ENCODE assay signal across 22 cellular contexts in genomic region chr12:100858658-100859057, GRCh38.
A peak's percentile ranks its signal among the peaks of the same experiment; 100 is the strongest.
DNase-seq lines count a peak whose midpoint lies in the region; TF ChIP-seq lines count a peak whose summit lies in the region.
"Had no signal": no experiment of that assay in that cellular context is flagged by ENCODE, and none has a peak within 500 bp of the region (broad histone marks: within the 10 kb centered on the region; RNA-seq: fewer than 3 reads in every experiment).

No MANE protein-coding gene starts in this region.

- TF ChIP-seq CTCF in neural cell (IDR thresholded peaks at IDR 0.05; ENCODE audit: poor library complexity, severe bottlenecking) (no peak), PC-9 (conservative IDR thresholded peaks at IDR 0.05) (no peak)

- H3K9ac ChIP-seq in BLaER1 treated with 17β-estradiol and CSF1 and Interleukin-3, amounts not matched to agents 10 nM and 100 nM, result no peak overlapping the region
- no peak overlapping the region for H3K9ac ChIP-seq in neural cell (ENCODE audit: low read length)

- no TSS peak for BruUV-seq in PC-9 (replicated peaks; lab: Mats Ljungman, UMichigan)

- no peak overlapping the region for H3K4me3 ChIP-seq in BLaER1 treated with 17β-estradiol and CSF1 and Interleukin-3, amounts not matched to agents 10 nM and 100 nM
- H3K4me3 ChIP-seq in neural cell (ENCODE audit: low read length), result no peak overlapping the region
- H3K4me3 ChIP-seq in PC-9, result no peak overlapping the region
- H3K4me3 ChIP-seq: esophagus squamous epithelium, heart right ventricle, left ventricle myocardium inferior, mucosa of descending colon, sigmoid colon had no signal

- intact Hi-C loops in PC-9 (cut with micrococcal nuclease; ENCODE audit: unreplicated experiment), result no loop called here

- H3K27me3 Mint-ChIP-seq in activated T-cell treated with anti-CD3 and anti-CD28 coated beads, Interleukin-2, amount 50 U/mL, for 24 hours, result no peaks in the 10 kb centered on the region
- H3K27me3 Mint-ChIP-seq: progenitor cell of endocrine pancreas had no signal

- H2AFZ ChIP-seq in neural cell (ENCODE audit: low read depth, low read length) (no peak overlapping the region), PC-9 (no peak overlapping the region)

- no peak overlapping the region for H3K4me3 Mint-ChIP-seq in activated T-cell treated with anti-CD3 and anti-CD28 coated beads, Interleukin-2, amount 50 U/mL, for 24 hours
- H3K4me3 Mint-ChIP-seq: activated naive CD4-positive, alpha-beta T cell treated with anti-CD3 and anti-CD28 coated beads for 36 hours; activated T-cell treated with anti-CD3 and anti-CD28 coated beads, Interleukin-2, amount 50 U/mL, for 72 hours had no signal

- H3K4me1 Mint-ChIP-seq in activated T-cell treated with anti-CD3 and anti-CD28 coated beads, Interleukin-2, amount 50 U/mL, for 24 hours (ENCODE audit: low read depth), result no peaks in the 10 kb centered on the region

- no peak overlapping the region for H3K27ac ChIP-seq in BLaER1 treated with 17β-estradiol and CSF1 and Interleukin-3, amounts not matched to agents 10 nM and 100 nM
- peak overlapping the region; percentile 50 for H3K27ac ChIP-seq in epithelial cell of prostate
- H3K27ac ChIP-seq in neural cell (ENCODE audit: low read length), result no peak overlapping the region
- no peak overlapping the region for H3K27ac ChIP-seq in PC-9
- H3K27ac ChIP-seq: esophagus squamous epithelium, heart right ventricle, left ventricle myocardium inferior, sigmoid colon had no signal

- H3K9me3 Mint-ChIP-seq in activated T-cell treated with anti-CD3 and anti-CD28 coated beads, Interleukin-2, amount 50 U/mL, for 24 hours, result no peaks in the 10 kb centered on the region
- H3K9me3 Mint-ChIP-seq: activated naive CD4-positive, alpha-beta T cell treated with anti-CD3 and anti-CD28 coated beads for 36 hours had no signal

- no peaks in the 10 kb centered on the region for H3K36me3 ChIP-seq in BLaER1 treated with 17β-estradiol and CSF1 and Interleukin-3, amounts not matched to agents 10 nM and 100 nM
- H3K36me3 ChIP-seq in neural cell (ENCODE audit: insufficient read depth, low read length) (no peaks in the 10 kb centered on the region), PC-9 (ENCODE audit: low read depth) (no peaks in the 10 kb centered on the region)
- H3K36me3 ChIP-seq: esophagus squamous epithelium, heart right ventricle, left ventricle myocardium inferior, sigmoid colon had no signal

- H3F3A ChIP-seq in neural cell (ENCODE audit: insufficient read depth, low read length, poor library complexity, severe bottlenecking), result no peaks in the 10 kb centered on the region
- no peaks in the 10 kb centered on the region for H3F3A ChIP-seq in PC-9 (ENCODE audit: insufficient read depth, low read depth)

- H3K79me2 ChIP-seq in neural cell (replicated peaks; ENCODE audit: insufficient read depth, low read length), result no peaks in the 10 kb centered on the region
- H3K79me2 ChIP-seq in PC-9 (ENCODE audit: low read depth), result no peaks in the 10 kb centered on the region

- no peak overlapping the region for H3K27ac Mint-ChIP-seq in activated T-cell treated with anti-CD3 and anti-CD28 coated beads, Interleukin-2, amount 50 U/mL, for 24 hours
- H3K27ac Mint-ChIP-seq: activated naive CD4-positive, alpha-beta T cell treated with anti-CD3 and anti-CD28 coated beads for 36 hours; activated T-cell treated with anti-CD3 and anti-CD28 coated beads, Interleukin-2, amount 50 U/mL, for 72 hours; progenitor cell of endocrine pancreas had no signal

- no peaks in the 10 kb centered on the region for H3K27me3 ChIP-seq in BLaER1 treated with 17β-estradiol and CSF1 and Interleukin-3, amounts not matched to agents 10 nM and 100 nM
- no peaks in the 10 kb centered on the region for H3K27me3 ChIP-seq in neural cell (ENCODE audit: insufficient read depth, low read depth, low read length)
- peaks cover 2% of the 10 kb centered on the region; the same call in 1 of the 2 replicates for H3K27me3 ChIP-seq in PC-9 (ENCODE audit: insufficient read depth, low read depth)
- H3K27me3 ChIP-seq: sigmoid colon had no signal

- H3K4me1 ChIP-seq in BLaER1 treated with 17β-estradiol and CSF1 and Interleukin-3, amounts not matched to agents 10 nM and 100 nM, result peaks cover 9 to 45% (median 13%) of the 10 kb centered on the region in 10 experiments; a peak in 18 of 20 replicates
- H3K4me1 ChIP-seq in PC-9 (replicated peaks; ENCODE audit: insufficient read depth), result no peaks in the 10 kb centered on the region
- H3K4me1 ChIP-seq: heart right ventricle, left ventricle myocardium inferior, sigmoid colon had no signal

- TF ChIP-seq RAD21 in neural cell (conservative IDR thresholded peaks at IDR 0.05), result no peak

- H3K36me3 Mint-ChIP-seq in activated T-cell treated with anti-CD3 and anti-CD28 coated beads, Interleukin-2, amount 50 U/mL, for 24 hours (ENCODE audit: low read depth), result no peaks in the 10 kb centered on the region

- CTCF ChIA-PET in PC-9 (lab: Charles Lee), result no interaction called here

- DNase-seq in LHCN-M2 (ENCODE audit: low read depth) (peak; percentile 49), epithelial cell of prostate (ENCODE audit: low read depth, low spot score) (no peak), germinal center (ENCODE audit: low spot score) (no peak), mucosa of gallbladder (ENCODE audit: low spot score) (no peak), PC-9 (no peak)
- no peak for DNase-seq in activated T-cell treated with anti-CD3 and anti-CD28 coated beads, Interleukin-2, amount 50 U/mL, for 24 hours
- DNase-seq: ACHN; activated naive CD4-positive, alpha-beta T cell treated with anti-CD3 and anti-CD28 coated beads for 36 hours; activated T-cell treated with anti-CD3 and anti-CD28 coated beads, Interleukin-2, amount 50 U/mL, for 72 hours; effector CD4-positive, alpha-beta T cell; esophagus squamous epithelium; heart right ventricle; left ventricle myocardium inferior; mucosa of descending colon; NCI-H1092; NCI-H2081; NCI-H345; SIG-M5; sigmoid colon had no signal

- peak overlapping the region in 7 of 11 experiments; percentile 11 to 65 (median 37); a peak in 13 of 22 replicates for H3K4me2 ChIP-seq in BLaER1 treated with 17β-estradiol and CSF1 and Interleukin-3, amounts not matched to agents 10 nM and 100 nM
- H3K4me2 ChIP-seq in neural cell (ENCODE audit: low read length) (no peak overlapping the region), PC-9 (no peak overlapping the region)

- TF ChIP-seq EP300 in neural cell (conservative IDR thresholded peaks at IDR 0.05; ENCODE audit: poor library complexity, severe bottlenecking), result no peak

- peaks cover 0 to 5% (median 0%) of the 10 kb centered on the region in 11 experiments; a peak in 1 of 22 replicates for H3K9me3 ChIP-seq in BLaER1 treated with 17β-estradiol and CSF1 and Interleukin-3, amounts not matched to agents 10 nM and 100 nM (replicated peaks in 1 of 11)
- H3K9me3 ChIP-seq in neural cell (ENCODE audit: low read length) (no peaks in the 10 kb centered on the region), PC-9 (ENCODE audit: insufficient read depth, low read depth) (no peaks in the 10 kb centered on the region)
- H3K9me3 ChIP-seq: esophagus squamous epithelium, heart right ventricle, left ventricle myocardium inferior, mucosa of descending colon, sigmoid colon had no signal

- POLR2A ChIA-PET in PC-9 (lab: Charles Lee; ENCODE audit: unreplicated experiment), result interaction anchor here (0.7 kb wide), 1 partner anchor 479 kb away, joined by 5 read pairs; no protein-coding TSS in a partner anchor

- no peaks in the 10 kb centered on the region for H4K20me1 ChIP-seq in BLaER1 treated with 17β-estradiol and CSF1 and Interleukin-3, amounts not matched to agents 10 nM and 100 nM
- no peaks in the 10 kb centered on the region for H4K20me1 ChIP-seq in neural cell (ENCODE audit: insufficient read depth)
- H4K20me1 ChIP-seq in PC-9 (ENCODE audit: insufficient read depth), result no peaks in the 10 kb centered on the region

- H3K9me2 ChIP-seq in neural cell (ENCODE audit: insufficient read depth, low read length) (no peaks in the 10 kb centered on the region), PC-9 (ENCODE audit: insufficient read depth) (no peaks in the 10 kb centered on the region)

TF ChIP-seq in neural cell, 6 proteins besides CTCF, POLR2A, EP300 and RAD21:
- TF ChIP-seq REST (IDR thresholded peaks at IDR 0.05; ENCODE audit: borderline replicate concordance), result peak; percentile 14
- no peak for TF ChIP-seq SMC3 (conservative IDR thresholded peaks at IDR 0.05; ENCODE audit: poor library complexity)

Comparison
In these comparisons a context has a peak if more than half of its experiments do, and no peak if none do; other contexts are left out.
1. H3K4me2 ChIP-seq: peak in BLaER1 treated with 17β-estradiol and CSF1 and Interleukin-3, amounts not matched to agents 10 nM and 100 nM (7 of 11); none in neural cell (single experiment) and PC-9 (single experiment).